ENCODE assay signal across 15 cellular contexts in the genomic region with DNA sequence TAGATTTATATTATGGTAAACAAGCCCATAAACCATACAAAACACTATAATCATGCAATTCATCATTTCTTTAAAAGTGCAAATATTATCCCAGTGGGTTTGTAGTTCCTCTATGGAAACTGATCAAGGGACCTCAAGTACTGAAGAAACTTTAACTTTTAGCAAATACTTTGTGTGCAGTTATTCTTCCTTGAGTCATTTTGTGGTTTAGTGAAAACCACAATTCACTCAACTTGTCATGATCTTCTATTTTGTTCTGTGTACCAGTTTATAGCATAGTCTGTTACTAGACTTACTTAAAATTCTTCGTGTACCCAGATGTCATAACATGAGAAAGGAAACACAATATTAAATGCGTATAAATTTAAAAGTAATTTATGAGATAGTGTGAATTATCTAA.
DNase-seq lines count a peak whose midpoint lies in the region; ATAC-seq and TF ChIP-seq lines count a peak whose summit lies in the region.
"Had no signal": no experiment of that assay in that cellular context is flagged by ENCODE, and none has a peak within 500 bp of the region (broad histone marks: within the 10 kb centered on the region; RNA-seq: fewer than 3 reads in every experiment).

No MANE protein-coding gene starts in this region.

- TF ChIP-seq POLR2A in NB4 (IDR thresholded peaks at IDR 0.05; ENCODE audit: extremely low read depth, insufficient read length): no peak

- DNase-seq in Daoy (ENCODE audit: low read depth) (peak; percentile 7), NB4 (ENCODE audit: low read depth) (peak; percentile 37), adipocyte (ENCODE audit: low read depth) (peak; percentile 41), iris pigment epithelial cell (ENCODE audit: low read depth) (peak; percentile 65), 8988T (no peak), DMS153 (lab: John Stamatoyannopoulos, UW) (no peak)
- DNase-seq in stimulated activated naive CD8-positive, alpha-beta T cell treated with anti-CD3 and anti-CD28 coated beads, Interleukin-15, Interleukin-2, amounts not matched to agents 100 U/mL and 50 U/mL, for 24 hours: no peak
- DNase-seq: activated CD4-positive, alpha-beta T cell treated with anti-CD3 and anti-CD28 coated beads, Interleukin-2, amount 10 ng/mL, durations not matched to agents 7 days and 5 days; activated T-cell treated with anti-CD3 and anti-CD28 coated beads, Interleukin-2, amount 50 U/mL, for 4 hours; esophagus squamous epithelium; NCI-H1092 treated with DMSO at 0.1 percent for 48 hours; NCI-H2171 treated with DMSO at 0.1 percent for 48 hours; stimulated activated CD4-positive, alpha-beta T cell treated with anti-CD3 and anti-CD28 coated beads, Interleukin-12 subunit alpha, Interleukin-12 subunit beta, amount 100 ng/mL, for 4 hours; substantia nigra had no signal

- no peaks in the 10 kb centered on the region for H3K9me3 ChIP-seq in adipocyte (ENCODE audit: control insufficient read depth, low read length)
- H3K9me3 ChIP-seq: esophagus squamous epithelium had no signal

- no peak for TF ChIP-seq CTCF in NB4 (IDR thresholded peaks at IDR 0.05; ENCODE audit: low read depth, low read length)

- H3K4me3 ChIP-seq in NB4 (ENCODE audit: low read depth, low read length) (no peak overlapping the region), adipocyte (ENCODE audit: low read length) (no peak overlapping the region)
- H3K4me3 ChIP-seq: esophagus squamous epithelium had no signal

- ATAC-seq in stimulated activated naive CD8-positive, alpha-beta T cell treated with anti-CD3 and anti-CD28 coated beads, Interleukin-15, Interleukin-2, amounts not matched to agents 100 U/mL and 50 U/mL, for 24 hours: no peak
- no peak for ATAC-seq in GM18498 (IDR thresholded peaks at IDR 0.05; ENCODE audit: unreplicated experiment)
- ATAC-seq: activated T-cell treated with anti-CD3 and anti-CD28 coated beads, Interleukin-2, amount 50 U/mL, for 4 hours had no signal

- H3K36me3 ChIP-seq in adipocyte (ENCODE audit: control insufficient read depth, insufficient read depth, low read length, severe bottlenecking): no peaks in the 10 kb centered on the region
- H3K36me3 ChIP-seq: esophagus squamous epithelium had no signal

- no peak overlapping the region for H3K9ac ChIP-seq in adipocyte (ENCODE audit: low read length)

- H3K27me3 ChIP-seq in adipocyte (replicated peaks; ENCODE audit: control insufficient read depth, insufficient read depth, low read length): no peaks in the 10 kb centered on the region
- H3K27me3 ChIP-seq: esophagus squamous epithelium had no signal

- H3K4me1 ChIP-seq in adipocyte (ENCODE audit: control insufficient read depth, insufficient read depth, low read length): no peaks in the 10 kb centered on the region
- H3K4me1 ChIP-seq: esophagus squamous epithelium had no signal

Comparison
In these comparisons a context has a peak if more than half of its experiments do, and no peak if none do; other contexts are left out.
1. DNase-seq: peak in Daoy (single experiment), NB4 (single experiment), adipocyte (single experiment) and iris pigment epithelial cell (single experiment); none in 8988T (single experiment), DMS153 (single experiment) and stimulated activated naive CD8-positive, alpha-beta T cell treated with anti-CD3 and anti-CD28 coated beads, Interleukin-15, Interleukin-2, amounts not matched to agents 100 U/mL and 50 U/mL, for 24 hours (single experiment).